ENCODE assay signal across 9 cellular contexts in genomic region chr3:13420817-13421755, GRCh38. TPM values are rescaled to one million over a fixed set of nuclear protein-coding genes. Genes with fewer than 3 reads are reported as not detected.
DNase-seq lines count a peak whose midpoint lies in the region; ATAC-seq and TF ChIP-seq lines count a peak whose summit lies in the region.
"Had no signal": no experiment of that assay in that cellular context is flagged by ENCODE, and none has a peak within 500 bp of the region (broad histone marks: within the 10 kb centered on the region; RNA-seq: fewer than 3 reads in every experiment).

No MANE protein-coding gene starts in this region.

- no peaks in the 10 kb centered on the region for H3K9me2 ChIP-seq in SU-DHL-6 (replicated peaks; ENCODE audit: insufficient read depth, low read length)

- H3K27ac ChIP-seq in SU-DHL-6 (ENCODE audit: low read depth, low read length) = peak overlapping the region; percentile 91

- TF ChIP-seq CTCF in SU-DHL-6 (IDR thresholded peaks at IDR 0.05; ENCODE audit: insufficient read depth, low read length, poor library complexity, severe bottlenecking) (no peak), mucosa of descending colon (IDR thresholded peaks at IDR 0.05) (no peak)

- H3F3A ChIP-seq in SU-DHL-6 (ENCODE audit: insufficient read depth) = peaks cover 40% of the 10 kb centered on the region

- no peaks in the 10 kb centered on the region for H3K27me3 Mint-ChIP-seq in stimulated activated memory B cell treated with anti-CD40 and anti-IgM and Interleukin-4, amounts not matched to agents 10 μg/mL and 1 μg/mL and 100 μg/mL, for 72 hours

- H3K9me3 ChIP-seq in SU-DHL-6 (ENCODE audit: insufficient read depth, low read length) = no peaks in the 10 kb centered on the region
- no peaks in the 10 kb centered on the region for H3K9me3 ChIP-seq in mucosa of descending colon

- no peaks in the 10 kb centered on the region for H3K27me3 ChIP-seq in SU-DHL-6 (ENCODE audit: low read length)

- peak; percentile 42 for DNase-seq in A172 (ENCODE audit: low spot score)
- peak; percentile 79 for DNase-seq in activated naive CD4-positive, alpha-beta T cell treated with anti-CD3 and anti-CD28 coated beads, Interleukin-2, amount 50 U/mL, for 16 hours
- DNase-seq in mucosa of descending colon = peak; percentile 44 to 80 (median 47)
- DNase-seq in NCI-H1105 treated with DMSO at 0.1 percent for 48 hours (lab: John Stamatoyannopoulos, UW) = no peak

- peaks cover 44% of the 10 kb centered on the region for H3K4me1 Mint-ChIP-seq in stimulated activated memory B cell treated with anti-CD40 and anti-IgM and Interleukin-4, amounts not matched to agents 10 μg/mL and 1 μg/mL and 100 μg/mL, for 72 hours

- H3K27ac Mint-ChIP-seq in stimulated activated memory B cell treated with anti-CD40 and anti-IgM and Interleukin-4, amounts not matched to agents 10 μg/mL and 1 μg/mL and 100 μg/mL, for 72 hours = peak overlapping the region; percentile 97

- H3K79me2 ChIP-seq in SU-DHL-6 (ENCODE audit: insufficient read depth, low read length) = peaks cover 36% of the 10 kb centered on the region

- H3K36me3 ChIP-seq in SU-DHL-6 (ENCODE audit: low read length) = 0 out of 2 replicates have a peak, but pooled peaks cover 8% of the 10 kb centered on the region
- H3K36me3 ChIP-seq in mucosa of descending colon (ENCODE audit: low read depth) = no peaks in the 10 kb centered on the region

- no peaks in the 10 kb centered on the region for H3K9me3 Mint-ChIP-seq in stimulated activated memory B cell treated with anti-CD40 and anti-IgM and Interleukin-4, amounts not matched to agents 10 μg/mL and 1 μg/mL and 100 μg/mL, for 72 hours

- peak overlapping the region; percentile 49 for H2AFZ ChIP-seq in SU-DHL-6 (ENCODE audit: low read depth, low read length, severe bottlenecking)

- peak overlapping the region; percentile 62 for H3K4me2 ChIP-seq in SU-DHL-6 (ENCODE audit: low read depth, low read length, poor library complexity, severe bottlenecking)

- H3K9ac ChIP-seq in SU-DHL-6 (ENCODE audit: low read length) = peak overlapping the region; percentile 98

- H4K20me1 ChIP-seq in SU-DHL-6 (ENCODE audit: low read depth, low read length) = 0 out of 2 replicates have a peak, but pooled peaks cover 13% of the 10 kb centered on the region

- peak overlapping the region; percentile 96 for H3K4me3 Mint-ChIP-seq in stimulated activated memory B cell treated with anti-CD40 and anti-IgM and Interleukin-4, amounts not matched to agents 10 μg/mL and 1 μg/mL and 100 μg/mL, for 72 hours

- H3K4me3 ChIP-seq in SU-DHL-6 (ENCODE audit: insufficient read depth, low read length, poor library complexity, severe bottlenecking) (peak overlapping the region; percentile 46), mucosa of descending colon (no peak overlapping the region)

- H3K36me3 Mint-ChIP-seq in stimulated activated memory B cell treated with anti-CD40 and anti-IgM and Interleukin-4, amounts not matched to agents 10 μg/mL and 1 μg/mL and 100 μg/mL, for 72 hours = peaks cover 7% of the 10 kb centered on the region

- H3K4me1 ChIP-seq in mucosa of descending colon (ENCODE audit: low read depth) = peaks cover 15% of the 10 kb centered on the region

- intact Hi-C loops in mucosa of descending colon (cut with DNase I, micrococcal nuclease) = no loop called here

- ATAC-seq in GM21529 (IDR thresholded peaks at IDR 0.05; ENCODE audit: unreplicated experiment) = peak; percentile 31
- peak; percentile 53 for ATAC-seq in mucosa of descending colon
- peak; percentile 74 for ATAC-seq in stimulated activated memory B cell treated with anti-CD40 and anti-IgM and Interleukin-4, amounts not matched to agents 10 μg/mL and 1 μg/mL and 100 μg/mL, for 72 hours
- ATAC-seq in GM18873 (IDR thresholded peaks at IDR 0.05; ENCODE audit: low FRiP score, unreplicated experiment) = no peak

RNA-seq across cellular contexts. Expression of gene NUP210, which starts 1.0 kb away (rescaled TPM):
- total RNA-seq in A172 (2014; rRNA removed; shearing (Covaris generic)) = 14.1 and 16.3 TPM in 2 replicates
- 10 to 100 TPM in 1 of 3 donors, 1 to 10 TPM in 2; 6.7 to 14.8 (median 8.1) TPM for total RNA-seq in mucosa of descending colon
- total RNA-seq: fibroblast of villous mesenchyme had no signal

RNA-seq across cellular contexts. Expression of gene HDAC11, which starts 59.0 kb away (rescaled TPM):
- total RNA-seq in A172 (2014; rRNA removed; shearing (Covaris generic)) = 16.7 and 17.4 TPM in 2 replicates
- 10 to 100 TPM; 23.0 to 28.7 (median 25.3) TPM for total RNA-seq in mucosa of descending colon
